In genomic region chr17:82085031-82085861, GRCh38 we compare ENCODE assay signal across 23 cellular contexts.
"Had no signal": no experiment of that assay in that cellular context is flagged by ENCODE, and none has a peak within 500 bp of the region (broad histone marks: within the 10 kb centered on the region; RNA-seq: fewer than 3 reads in every experiment).

No MANE protein-coding gene starts in this region.

- FAIRE-seq: endothelial cell of umbilical vein, kidney, pancreas had no signal

- DNase-seq: dermis blood vessel endothelial cell; effector memory CD4-positive, alpha-beta T cell; foreskin keratinocyte; kidney; natural killer cell; stimulated activated CD4-positive, alpha-beta T cell treated with anti-CD3 and anti-CD28 coated beads, Interleukin-12 subunit alpha, Interleukin-12 subunit beta, amount 100 ng/mL, for 4 hours; stimulated activated CD4-positive, alpha-beta T cell treated with anti-CD3 and anti-CD28 coated beads, Interleukin-1b, Interleukin-23, amount 100 ng/mL, for 48 hours; stimulated activated CD4-positive, alpha-beta T cell treated with anti-CD3 and anti-CD28 coated beads, Interleukin-4, amount 100 ng/mL, for 1 hour; stimulated activated CD8-positive, alpha-beta memory T cell treated with anti-CD3 and anti-CD28 coated beads, Interleukin-4, amount 100 ng/mL, for 48 hours; stimulated activated naive CD4-positive, alpha-beta T cell; stomach; thyroid gland had no signal

- ATAC-seq: foreskin keratinocyte, gastroesophageal sphincter, heart left ventricle, natural killer cell, pancreas, sciatic nerve had no signal

- H3K4me1 ChIP-seq: esophagus muscularis mucosa, foreskin keratinocyte, gastroesophageal sphincter, heart left ventricle, pancreas, stomach, thyroid gland had no signal

- H3K9me3 ChIP-seq: esophagus muscularis mucosa, gastroesophageal sphincter, heart left ventricle, neutrophil, pancreas, stomach, thyroid gland had no signal

- H3K27me3 ChIP-seq: esophagus muscularis mucosa, foreskin keratinocyte, gastroesophageal sphincter, heart left ventricle, hepatocyte, neutrophil, pancreas, stomach, thyroid gland had no signal

- H2AFZ ChIP-seq: hepatocyte had no signal

- H3K4me3 ChIP-seq: coronary artery, esophagus muscularis mucosa, gastroesophageal sphincter, heart left ventricle, hepatocyte, lung, pancreas, smooth muscle cell, stomach, thyroid gland had no signal

- H3K79me2 ChIP-seq: hepatocyte had no signal

- H3K4me2 ChIP-seq: hepatocyte, smooth muscle cell had no signal

- H3K27ac ChIP-seq: coronary artery, esophagus muscularis mucosa, foreskin keratinocyte, gastroesophageal sphincter, heart left ventricle, hepatocyte, neutrophil, pancreas, stomach, thyroid gland had no signal
